Comparison of ENCODE assay signal across 1 cellular context in genomic region chr19:48445256-48445605, GRCh38.
TF ChIP-seq lines count a peak whose summit lies in the region.

No MANE protein-coding gene starts in this region.

TF ChIP-seq in HepG2, 621 proteins besides CTCF, POLR2A, EP300 and RAD21 (continues in another document):
- TF ChIP-seq AHDC1 (CRISPR knock-in tag; IDR thresholded peaks at IDR 0.05; ENCODE audit: borderline replicate concordance) (0 out of 2 replicates have a peak, but pooled peaks have one; percentile 19), HBP1 (CRISPR knock-in tag; IDR thresholded peaks at IDR 0.05; ENCODE audit: low read depth) (0 out of 2 replicates have a peak, but pooled peaks have one; percentile 8), ZBTB21 (CRISPR knock-in tag; IDR thresholded peaks at IDR 0.05) (no peak), RFXANK (CRISPR knock-in tag; IDR thresholded peaks at IDR 0.05) (0 out of 2 replicates have a peak, but pooled peaks have one; percentile 11), SNAPC4 (CRISPR knock-in tag; IDR thresholded peaks at IDR 0.05) (peak; percentile 97), GZF1 (CRISPR knock-in tag; IDR thresholded peaks at IDR 0.05) (no peak), ZNF543 (CRISPR knock-in tag; IDR thresholded peaks at IDR 0.05) (peak; percentile 75), RXRB (CRISPR knock-in tag; IDR thresholded peaks at IDR 0.05; ENCODE audit: borderline replicate concordance) (0 out of 2 replicates have a peak, but pooled peaks have one; percentile 18), ZNF609 (CRISPR knock-in tag; IDR thresholded peaks at IDR 0.05; ENCODE audit: borderline replicate concordance) (no peak), CC2D1A (CRISPR knock-in tag; IDR thresholded peaks at IDR 0.05) (0 out of 2 replicates have a peak, but pooled peaks have one; percentile 29), TRAFD1 (CRISPR knock-in tag; IDR thresholded peaks at IDR 0.05; ENCODE audit: borderline replicate concordance) (no peak), TFDP1 (CRISPR knock-in tag; IDR thresholded peaks at IDR 0.05; ENCODE audit: borderline replicate concordance) (no peak), RNF219 (CRISPR knock-in tag; IDR thresholded peaks at IDR 0.05) (0 out of 2 replicates have a peak, but pooled peaks have one; percentile 41), ZNF230 (CRISPR knock-in tag; IDR thresholded peaks at IDR 0.05) (no peak), ZNF256 (CRISPR knock-in tag; conservative IDR thresholded peaks at IDR 0.05) (no peak), ZNF564 (CRISPR knock-in tag; IDR thresholded peaks at IDR 0.05) (no peak), CEBPG (CRISPR knock-in tag; IDR thresholded peaks at IDR 0.05) (peak; percentile 49; the same call in 1 of the 2 replicates), ZNF205 (CRISPR knock-in tag; IDR thresholded peaks at IDR 0.05) (peak; percentile 98), ZC3H4 (CRISPR knock-in tag; IDR thresholded peaks at IDR 0.05; ENCODE audit: borderline replicate concordance) (no peak), CEBPB (IDR thresholded peaks at IDR 0.05; ENCODE audit: borderline replicate concordance, low read depth, low read length) (peak; percentile 58; the same call in 1 of the 2 replicates), ARID3A (IDR thresholded peaks at IDR 0.05; ENCODE audit: low read depth, low read length) (peak; percentile 96), SMC3 (IDR thresholded peaks at IDR 0.05; ENCODE audit: low read length) (peak; percentile 37; the same call in 1 of the 2 replicates), TARDBP (CRISPR knock-in tag; IDR thresholded peaks at IDR 0.05) (no peak)
